ENCODE assay signal across 25 cellular contexts in the genomic region with DNA sequence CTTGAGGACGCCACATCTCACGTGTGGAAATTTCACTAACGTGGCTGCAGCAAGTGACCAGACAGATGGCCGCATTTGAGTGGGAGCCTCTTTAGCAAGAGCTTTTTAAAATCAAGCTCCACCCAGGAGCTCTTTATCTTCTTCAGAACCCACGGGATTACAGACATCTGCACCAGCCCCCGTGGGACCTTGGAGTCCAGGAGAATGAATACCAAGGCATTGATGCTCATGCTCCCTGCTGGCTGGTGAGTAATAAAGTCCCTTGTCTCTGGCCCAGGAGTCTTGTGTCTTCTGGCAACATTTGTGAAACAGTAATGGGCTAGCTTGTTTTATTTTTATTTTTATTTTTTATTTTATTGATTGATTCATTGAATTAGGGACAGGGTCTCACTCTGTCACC.
DNase-seq lines count a peak whose midpoint lies in the region; ATAC-seq and TF ChIP-seq lines count a peak whose summit lies in the region.
"Had no signal": no experiment of that assay in that cellular context is flagged by ENCODE, and none has a peak within 500 bp of the region (broad histone marks: within the 10 kb centered on the region; RNA-seq: fewer than 3 reads in every experiment).

No MANE protein-coding gene starts in this region.

- no peaks in the 10 kb centered on the region for H3K36me3 Mint-ChIP-seq in activated CD4-positive, alpha-beta T cell treated with anti-CD3 and anti-CD28 coated beads, Interleukin-2, amount 10 ng/mL, durations not matched to agents 7 days and 5 days (ENCODE audit: low read depth)
- H3K36me3 Mint-ChIP-seq in type B pancreatic cell: no peaks in the 10 kb centered on the region
- H3K36me3 Mint-ChIP-seq: CD4-positive, CD25-positive, alpha-beta regulatory T cell had no signal

- 64 to 67% methylated on average over 6 of the region's 6 CpGs for WGBS in GM23248 (ENCODE audit: low coverage in 1 of 2, low lambda C conversion rate in 2 of 2, missing lambda C conversion rate in 2 of 2), 2 experiments

- H3K27ac Mint-ChIP-seq in activated CD4-positive, alpha-beta T cell treated with anti-CD3 and anti-CD28 coated beads, Interleukin-2, amount 10 ng/mL, durations not matched to agents 7 days and 5 days: no peak overlapping the region
- no peak overlapping the region for H3K27ac Mint-ChIP-seq in type B pancreatic cell
- H3K27ac Mint-ChIP-seq: CD4-positive, CD25-positive, alpha-beta regulatory T cell had no signal

- H3K4me2 ChIP-seq in GM23248 (ENCODE audit: unreplicated experiment): no peak overlapping the region
- H3K4me2 ChIP-seq: BLaER1 had no signal

- in situ Hi-C loops in GM23248 (cut with MboI): no loop called here

- POLR2A ChIA-PET in A673 (lab: Charles Lee; ENCODE audit: low non-redundant PET): no interaction called here
- POLR2A ChIA-PET in activated CD4-positive, alpha-beta T cell treated with anti-CD3 and anti-CD28 coated beads, Interleukin-2, amount 10 ng/mL, durations not matched to agents 7 days and 5 days (lab: Charles Lee): no interaction called here

- H3K27ac ChIP-seq in A673 (ENCODE audit: low read depth, low read length, poor library complexity, severe bottlenecking) (peak overlapping the region; percentile 60), GM23248 (no peak overlapping the region), SK-N-MC (peak overlapping the region; percentile 54)
- H3K27ac ChIP-seq: BLaER1, SJCRH30 had no signal

- H3K9me3 ChIP-seq in A673 (ENCODE audit: low read depth, low read length, poor library complexity, severe bottlenecking) (no peaks in the 10 kb centered on the region), GM23248 (ENCODE audit: low read depth) (no peaks in the 10 kb centered on the region), SK-N-MC (ENCODE audit: low read depth, low read length) (no peaks in the 10 kb centered on the region)
- H3K9me3 ChIP-seq: BLaER1, SJCRH30 had no signal

- no peak overlapping the region for H3K4me3 ChIP-seq in A673 (ENCODE audit: low read depth, low read length, poor library complexity, severe bottlenecking)
- no peak overlapping the region for H3K4me3 ChIP-seq in GM23248
- no peak overlapping the region for H3K4me3 ChIP-seq in SK-N-MC
- no peak overlapping the region for H3K4me3 ChIP-seq in fibroblast of mammary gland (ENCODE audit: control insufficient read depth, low read depth, low read length)
- H3K4me3 ChIP-seq: BLaER1, SJCRH30 had no signal

- no peaks in the 10 kb centered on the region for H3K79me2 ChIP-seq in GM23248 (ENCODE audit: insufficient read depth)

- no peak overlapping the region for H2AFZ ChIP-seq in GM23248

- peaks cover 18% of the 10 kb centered on the region for H3K36me3 ChIP-seq in A673 (ENCODE audit: insufficient read depth, low read length, poor library complexity, severe bottlenecking)
- H3K36me3 ChIP-seq in GM23248 (ENCODE audit: low read depth): no peaks in the 10 kb centered on the region
- H3K36me3 ChIP-seq in SK-N-MC (ENCODE audit: insufficient read depth, low read length): peaks cover 20% of the 10 kb centered on the region; the same call in 1 of the 2 replicates
- H3K36me3 ChIP-seq: BLaER1, SJCRH30 had no signal

- no peaks in the 10 kb centered on the region for H3K27me3 Mint-ChIP-seq in activated CD4-positive, alpha-beta T cell treated with anti-CD3 and anti-CD28 coated beads, Interleukin-2, amount 10 ng/mL, durations not matched to agents 7 days and 5 days
- peaks cover 12% of the 10 kb centered on the region for H3K27me3 Mint-ChIP-seq in type B pancreatic cell

- H3K4me1 Mint-ChIP-seq in activated CD4-positive, alpha-beta T cell treated with anti-CD3 and anti-CD28 coated beads, Interleukin-2, amount 10 ng/mL, durations not matched to agents 7 days and 5 days: peaks cover 11% of the 10 kb centered on the region
- H3K4me1 Mint-ChIP-seq in type B pancreatic cell (ENCODE audit: unreplicated experiment): peaks cover 5% of the 10 kb centered on the region

- H3K27me3 ChIP-seq in A673 (replicated peaks; ENCODE audit: insufficient read depth, low read depth, low read length, poor library complexity) (no peaks in the 10 kb centered on the region), GM23248 (replicated peaks; ENCODE audit: insufficient read depth) (no peaks in the 10 kb centered on the region)
- H3K27me3 ChIP-seq: BLaER1, SJCRH30 had no signal

- H3F3A ChIP-seq in GM23248 (ENCODE audit: insufficient read depth): no peaks in the 10 kb centered on the region

- TF ChIP-seq CTCF in A673 (conservative IDR thresholded peaks at IDR 0.05; ENCODE audit: low read depth, low read length) (no peak), fibroblast of mammary gland (conservative IDR thresholded peaks at IDR 0.05; ENCODE audit: control insufficient read depth, insufficient read depth, low read depth, low read length) (no peak), type B pancreatic cell (conservative IDR thresholded peaks at IDR 0.05) (no peak)

- no TSS peak for BruUV-seq in A673 (replicated peaks; lab: Mats Ljungman, UMichigan)

- H4K20me1 ChIP-seq in GM23248 (ENCODE audit: insufficient read depth): no peaks in the 10 kb centered on the region
- H4K20me1 ChIP-seq: BLaER1 had no signal

- intact Hi-C loops in A673 (cut with micrococcal nuclease; ENCODE audit: unreplicated experiment): loop anchor here (10.0 kb wide), 1 partner anchor 427 kb away; no protein-coding TSS in a partner anchor

- no peaks in the 10 kb centered on the region for H3K9me2 ChIP-seq in GM23248 (ENCODE audit: insufficient read depth)

- H3K4me1 ChIP-seq in A673 (ENCODE audit: insufficient read depth, low read length, poor library complexity, severe bottlenecking) (peaks cover 25% of the 10 kb centered on the region), GM23248 (ENCODE audit: insufficient read depth) (no peaks in the 10 kb centered on the region)
- H3K4me1 ChIP-seq: SJCRH30 had no signal

- DNase-seq in A673 (ENCODE audit: low spot score) (peak; percentile 81), GM23248 (peak; percentile 58), SK-N-MC (ENCODE audit: low read depth, low spot score) (no peak), fibroblast of mammary gland (ENCODE audit: low read depth) (peak; percentile 28), type B pancreatic cell (ENCODE audit: extremely low spot score, unreplicated experiment) (no peak)
- no peak for DNase-seq in activated CD4-positive, alpha-beta T cell treated with anti-CD3 and anti-CD28 coated beads, Interleukin-2, amount 10 ng/mL, durations not matched to agents 7 days and 5 days
- DNase-seq: 8988T; CD4-positive, CD25-positive, alpha-beta regulatory T cell; DMS153; DND-41; KBM-7; NCI-H1048; NCI-H1417 treated with DMSO at 0.1 percent for 48 hours; NCI-H1694 treated with DMSO at 0.1 percent for 48 hours; NCI-H2081 treated with DMSO at 0.1 percent for 48 hours; NCI-H2171; NCI-H226; NCI-H510A treated with DMSO at 0.1 percent for 48 hours; PC-3; SJCRH30; T-helper 1 cell had no signal

- H3K9me3 Mint-ChIP-seq in activated CD4-positive, alpha-beta T cell treated with anti-CD3 and anti-CD28 coated beads, Interleukin-2, amount 10 ng/mL, durations not matched to agents 7 days and 5 days: no peaks in the 10 kb centered on the region
- H3K9me3 Mint-ChIP-seq in type B pancreatic cell: no peaks in the 10 kb centered on the region
- H3K9me3 Mint-ChIP-seq: CD4-positive, CD25-positive, alpha-beta regulatory T cell had no signal

- no peak overlapping the region for H3K9ac ChIP-seq in GM23248
- H3K9ac ChIP-seq in SK-N-MC (ENCODE audit: insufficient read length): no peak overlapping the region
- H3K9ac ChIP-seq: BLaER1 had no signal

- CTCF ChIA-PET in A673 (lab: Charles Lee): interaction anchor here (0.5 to 1.0 kb wide), 2 partner anchors 124 to 434 kb away, joined by 3 to 4 read pairs; no protein-coding TSS in a partner anchor
- CTCF ChIA-PET in activated CD4-positive, alpha-beta T cell treated with anti-CD3 and anti-CD28 coated beads, Interleukin-2, amount 10 ng/mL, durations not matched to agents 7 days and 5 days (lab: Charles Lee): interaction anchor here (1.1 to 1.6 kb wide), 3 partner anchors 23 to 229 kb away, joined by 4 to 6 read pairs (median 5); a partner anchor contains a TSS

- no peak for ATAC-seq in HG03196 (IDR thresholded peaks at IDR 0.05; ENCODE audit: unreplicated experiment)
- ATAC-seq in HG02885 (IDR thresholded peaks at IDR 0.05; ENCODE audit: poor library complexity, unreplicated experiment): no peak
- ATAC-seq: HCT116, PC-3 had no signal

- no peak overlapping the region for H3K4me3 Mint-ChIP-seq in activated CD4-positive, alpha-beta T cell treated with anti-CD3 and anti-CD28 coated beads, Interleukin-2, amount 10 ng/mL, durations not matched to agents 7 days and 5 days
- no peak overlapping the region for H3K4me3 Mint-ChIP-seq in type B pancreatic cell
- H3K4me3 Mint-ChIP-seq: CD4-positive, CD25-positive, alpha-beta regulatory T cell had no signal

Comparison
In these comparisons a context has a peak if more than half of its experiments do, and no peak if none do; other contexts are left out.
1. DNase-seq: peak in A673 (single experiment), GM23248 (single experiment) and fibroblast of mammary gland (single experiment); none in SK-N-MC (single experiment), activated CD4-positive, alpha-beta T cell treated with anti-CD3 and anti-CD28 coated beads, Interleukin-2, amount 10 ng/mL, durations not matched to agents 7 days and 5 days (single experiment) and type B pancreatic cell (single experiment).